In the genomic region with DNA sequence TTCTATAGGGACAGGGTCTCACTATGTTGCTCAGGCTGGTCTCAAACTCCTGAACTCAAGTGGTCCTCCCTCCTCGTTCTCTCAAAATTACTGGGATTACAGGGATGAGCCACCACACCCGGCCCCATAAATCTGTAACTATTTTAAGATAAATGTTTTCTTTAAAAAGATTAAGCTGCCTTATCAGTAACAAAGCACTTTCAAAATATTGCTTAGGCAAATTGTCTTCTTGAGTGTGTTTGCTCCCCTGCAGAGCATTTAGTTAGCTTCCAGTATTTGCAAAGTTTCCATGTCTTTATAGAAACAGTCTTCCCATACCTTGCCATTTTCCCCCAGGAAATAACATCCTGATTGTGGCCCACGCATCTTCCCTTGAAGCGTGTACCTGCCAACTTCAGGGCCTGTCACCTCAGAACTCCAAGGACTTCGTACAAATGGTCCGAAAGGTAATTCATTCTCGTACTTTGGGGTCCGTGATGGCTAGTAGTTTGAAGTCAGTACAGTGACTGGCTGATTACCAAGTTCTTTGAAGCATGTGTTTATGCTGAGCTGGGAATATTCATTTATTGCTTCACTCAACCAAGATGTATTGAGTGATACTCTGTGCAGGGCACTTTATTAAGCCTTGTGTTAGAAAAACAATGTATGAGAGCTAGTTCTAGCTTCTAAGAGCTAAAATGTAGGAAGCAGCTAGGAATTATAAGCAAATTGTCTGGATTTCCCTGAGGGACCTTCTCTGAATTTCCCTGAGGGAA, we compare ENCODE assay signal across 13 cellular contexts. TPM values are rescaled to one million over a fixed set of nuclear protein-coding genes. Genes with fewer than 3 reads are reported as not detected.
DNase-seq lines count a peak whose midpoint lies in the region; ATAC-seq and TF ChIP-seq lines count a peak whose summit lies in the region.
"Had no signal": no experiment of that assay in that cellular context is flagged by ENCODE, and none has a peak within 500 bp of the region (broad histone marks: within the 10 kb centered on the region; RNA-seq: fewer than 3 reads in every experiment).

No MANE protein-coding gene starts in this region.

- H2BK5ac ChIP-seq in mesenchymal stem cell (ENCODE audit: low read depth, low read length, poor library complexity, severe bottlenecking): no peak overlapping the region

- H2BK15ac ChIP-seq in mesenchymal stem cell (ENCODE audit: low read depth, poor library complexity, severe bottlenecking): no peak overlapping the region

- H4K8ac ChIP-seq in mesenchymal stem cell (ENCODE audit: low read length): no peak overlapping the region

- no peak overlapping the region for H3K4ac ChIP-seq in mesenchymal stem cell (ENCODE audit: low read depth in 1 of 2, low read length in 2 of 2)

- no peaks in the 10 kb centered on the region for H3K27me3 Mint-ChIP-seq in activated naive CD8-positive, alpha-beta T cell treated with anti-CD3 and anti-CD28 coated beads, Interleukin-2, amount 10 ng/mL, durations not matched to agents 7 days and 5 days

- H3K79me1 ChIP-seq in mesenchymal stem cell (replicated peaks; ENCODE audit: low read length, poor library complexity, severe bottlenecking): peaks cover 10% of the 10 kb centered on the region

- 86% methylated on average over 6 of the region's 8 CpGs for WGBS in mesenchymal stem cell

- peak overlapping the region; percentile 7 for H2AK5ac ChIP-seq in mesenchymal stem cell (ENCODE audit: low read length, severe bottlenecking)

- H3K4me2 ChIP-seq in mesenchymal stem cell (ENCODE audit: low read length, poor library complexity, severe bottlenecking): no peak overlapping the region

- H3K9me3 ChIP-seq in left ventricle myocardium inferior (replicated peaks) (no peaks in the 10 kb centered on the region), mesenchymal stem cell (ENCODE audit: control insufficient read depth, low read length) (no peaks in the 10 kb centered on the region), uterus (no peaks in the 10 kb centered on the region)

- H3K18ac ChIP-seq in mesenchymal stem cell (ENCODE audit: low read depth in 1 of 2, low read length in 2 of 2): no peak overlapping the region

- H3K36me3 Mint-ChIP-seq in activated naive CD8-positive, alpha-beta T cell treated with anti-CD3 and anti-CD28 coated beads, Interleukin-2, amount 10 ng/mL, durations not matched to agents 7 days and 5 days: peaks cover 30% of the 10 kb centered on the region

- DNase-seq in left ventricle myocardium inferior: no peak
- no peak for DNase-seq in left cardiac atrium
- DNase-seq in activated naive CD8-positive, alpha-beta T cell treated with anti-CD3 and anti-CD28 coated beads, Interleukin-2, amount 10 ng/mL, durations not matched to agents 7 days and 5 days: no peak
- DNase-seq in mesenchymal stem cell: no peak
- no peak for DNase-seq in uterus
- no peak for DNase-seq in NCI-H1048 (lab: John Stamatoyannopoulos, UW)
- DNase-seq: activated gamma-delta T cell; NCI-H1694; nucleus accumbens; stimulated activated CD4-positive, alpha-beta T cell treated with anti-CD3 and anti-CD28 coated beads, Interleukin-4, amount 100 ng/mL, for 1 hour had no signal

- no peak overlapping the region for H4K91ac ChIP-seq in mesenchymal stem cell (ENCODE audit: low read length)

- no peak overlapping the region for H2AFZ ChIP-seq in mesenchymal stem cell (ENCODE audit: low read depth, low read length)

- H3K36me3 ChIP-seq in left ventricle myocardium inferior (peaks cover 9% of the 10 kb centered on the region), mesenchymal stem cell (ENCODE audit: control insufficient read depth in 1 of 2, insufficient read depth in 2 of 2, low read depth in 1 of 2, low read length in 2 of 2) (peaks cover 25 to 28% of the 10 kb centered on the region in 2 experiments), uterus (no peaks in the 10 kb centered on the region)

- H3K9me3 Mint-ChIP-seq in activated naive CD8-positive, alpha-beta T cell treated with anti-CD3 and anti-CD28 coated beads, Interleukin-2, amount 10 ng/mL, durations not matched to agents 7 days and 5 days: no peaks in the 10 kb centered on the region

- H3K4me3 ChIP-seq in left ventricle myocardium inferior (no peak overlapping the region), mesenchymal stem cell (ENCODE audit: insufficient read depth in 1 of 2, low read depth in 1 of 2, low read length in 2 of 2) (no peak overlapping the region), uterus (no peak overlapping the region)

- H3K4me1 Mint-ChIP-seq in activated naive CD8-positive, alpha-beta T cell treated with anti-CD3 and anti-CD28 coated beads, Interleukin-2, amount 10 ng/mL, durations not matched to agents 7 days and 5 days: peaks cover 30% of the 10 kb centered on the region

- peaks cover 17% of the 10 kb centered on the region for H3K4me1 ChIP-seq in left ventricle myocardium inferior
- H3K4me1 ChIP-seq in mesenchymal stem cell (ENCODE audit: control insufficient read depth, insufficient read depth, low read depth, low read length): peaks cover 14% of the 10 kb centered on the region
- no peaks in the 10 kb centered on the region for H3K4me1 ChIP-seq in uterus

- peak overlapping the region; percentile 68 for H3K27ac Mint-ChIP-seq in activated naive CD8-positive, alpha-beta T cell treated with anti-CD3 and anti-CD28 coated beads, Interleukin-2, amount 10 ng/mL, durations not matched to agents 7 days and 5 days

- H2BK12ac ChIP-seq in mesenchymal stem cell (ENCODE audit: low read length in 2 of 2): no peak overlapping the region

- H3K27ac ChIP-seq in left ventricle myocardium inferior (replicated peaks): peak overlapping the region; percentile 70
- H3K27ac ChIP-seq in mesenchymal stem cell (ENCODE audit: low read length, poor library complexity, severe bottlenecking): peak overlapping the region; percentile 30
- peak overlapping the region; percentile 61 to 80 for H3K27ac ChIP-seq in uterus

- H3K27me3 ChIP-seq in left ventricle myocardium inferior (ENCODE audit: low read depth) (no peaks in the 10 kb centered on the region), mesenchymal stem cell (ENCODE audit: control insufficient read depth in 1 of 2, insufficient read depth in 1 of 2, low read length in 2 of 2) (no peaks in the 10 kb centered on the region), uterus (no peaks in the 10 kb centered on the region)

- no peak overlapping the region for H3K14ac ChIP-seq in mesenchymal stem cell (ENCODE audit: low read length in 2 of 2)

- H3K9ac ChIP-seq in mesenchymal stem cell (ENCODE audit: low read length): peak overlapping the region; percentile 69

- TF ChIP-seq POLR2A in uterus (IDR thresholded peaks at IDR 0.05): no peak

- ATAC-seq in left cardiac atrium: no peak
- no peak for ATAC-seq in activated naive CD8-positive, alpha-beta T cell treated with anti-CD3 and anti-CD28 coated beads, Interleukin-2, amount 10 ng/mL, durations not matched to agents 7 days and 5 days (ENCODE audit: low read depth)
- no peak for ATAC-seq in GM21529 (IDR thresholded peaks at IDR 0.05; ENCODE audit: unreplicated experiment)
- no peak for ATAC-seq in GM21717 (IDR thresholded peaks at IDR 0.05; ENCODE audit: unreplicated experiment)
- ATAC-seq: HCT116 had no signal

- TF ChIP-seq CTCF in left ventricle myocardium inferior (IDR thresholded peaks at IDR 0.05; ENCODE audit: borderline replicate concordance) (no peak), uterus (IDR thresholded peaks at IDR 0.05) (no peak)

- intact Hi-C loops in left ventricle myocardium inferior (cut with micrococcal nuclease): no loop called here
- intact Hi-C loops in left cardiac atrium (cut with DNase I): no loop called here
- intact Hi-C loops in uterus (cut with DNase I; ENCODE audit: low total_unique reads): no loop called here

- H2BK120ac ChIP-seq in mesenchymal stem cell (ENCODE audit: low read depth, low read length): no peak overlapping the region

- H3K23ac ChIP-seq in mesenchymal stem cell (ENCODE audit: low read length in 2 of 2): no peak overlapping the region

- peak overlapping the region; percentile 42 for H3K4me3 Mint-ChIP-seq in activated naive CD8-positive, alpha-beta T cell treated with anti-CD3 and anti-CD28 coated beads, Interleukin-2, amount 10 ng/mL, durations not matched to agents 7 days and 5 days

- POLR2A ChIA-PET in activated naive CD8-positive, alpha-beta T cell treated with anti-CD3 and anti-CD28 coated beads, Interleukin-2, amount 10 ng/mL, durations not matched to agents 7 days and 5 days (lab: Charles Lee): interaction anchor here (0.6 to 0.7 kb wide), 2 partner anchors 49 to 214 kb away, joined by 3 read pairs; no protein-coding TSS in a partner anchor

RNA-seq across cellular contexts. Expression of a gene that starts 30.4 kb away (rescaled TPM):
- total RNA-seq in left ventricle myocardium inferior (not detected), left cardiac atrium (under 1 TPM; 0.13 to 0.27 TPM), uterus (under 1 TPM in 1 of 4 donors, not detected in 3; 0.69 TPM)
- total RNA-seq in activated naive CD8-positive, alpha-beta T cell treated with anti-CD3 and anti-CD28 coated beads, Interleukin-2, amount 10 ng/mL, durations not matched to agents 7 days and 5 days: 10 to 100 TPM; 18.9 to 20.8 TPM
- polyA plus RNA-seq in mesenchymal stem cell (2013, experiment 1 of 2): 0.01 TPM
- polyA plus RNA-seq in mesenchymal stem cell (2013, experiment 2 of 2): not detected

Comparison
In these comparisons a context has a peak if more than half of its experiments do, and no peak if none do; other contexts are left out.
1. RNA of a gene that starts 30.4 kb away (total RNA-seq): 18.9 to 20.8 TPM in activated naive CD8-positive, alpha-beta T cell treated with anti-CD3 and anti-CD28 coated beads, Interleukin-2, amount 10 ng/mL, durations not matched to agents 7 days and 5 days; 0.13 to 0.27 TPM in left cardiac atrium, not detected in left ventricle myocardium inferior (single experiment) and 0.69 TPM in uterus; every median in the first group is over 10 times any median in the second.
2. Peak in every context shown above with its lines, with median percentiles within 50 percentile points of each other: H3K27ac ChIP-seq.